8 cellular contexts compared by ENCODE assay signal in the genomic region with DNA sequence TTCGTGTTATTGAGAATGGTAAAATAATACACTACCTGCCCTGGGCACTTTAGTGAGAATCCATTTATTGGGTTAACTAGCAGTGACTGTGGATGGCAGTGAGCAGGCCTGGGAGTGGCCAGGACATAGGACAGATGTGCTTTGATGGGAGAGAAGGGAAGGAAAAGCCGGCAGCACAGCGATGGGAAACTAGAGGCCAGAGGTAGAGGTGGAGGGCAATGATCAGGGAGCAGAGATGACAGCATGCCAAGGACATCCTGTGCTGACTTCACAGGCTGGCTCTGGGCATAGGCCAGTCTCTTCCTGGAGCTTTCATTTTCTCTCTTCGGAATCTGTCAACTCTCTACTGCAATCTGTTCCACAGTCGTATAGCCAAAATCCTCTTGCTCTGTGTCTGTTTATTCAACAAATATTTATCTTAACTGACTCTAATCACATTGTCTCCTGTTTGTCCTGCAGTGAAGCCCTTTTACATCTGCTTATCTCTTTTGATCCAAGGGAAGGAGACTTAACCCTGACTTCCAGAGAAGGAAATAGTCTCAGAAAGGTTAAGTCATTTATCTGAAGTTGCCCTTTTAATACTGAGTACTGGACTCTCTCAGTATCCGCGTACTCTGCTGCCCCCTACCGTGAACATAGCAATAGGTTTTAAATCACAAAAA. TPM values are rescaled to one million over a fixed set of nuclear protein-coding genes. Genes with fewer than 3 reads are reported as not detected.
DNase-seq lines count a peak whose midpoint lies in the region; ATAC-seq, FAIRE-seq and TF ChIP-seq lines count a peak whose summit lies in the region.

No MANE protein-coding gene starts in this region.

- peak; percentile 51 for FAIRE-seq in GM19239 (lab: Jason Lieb, UNC)

- DNase-seq in GM19239 (ENCODE audit: insufficient read length, low spot score) (peak; percentile 40), NCI-H226 (peak; percentile 57), cerebellum (ENCODE audit: low spot score) (peak; percentile 82), kidney tubule cell (ENCODE audit: low spot score) (peak; percentile 86)
- DNase-seq in activated CD4-positive, alpha-beta T cell treated with anti-CD3 and anti-CD28 coated beads for 1 hour: peak; percentile 56
- peak; percentile 43 to 71 for DNase-seq in stimulated activated CD4-positive, alpha-beta T cell treated with anti-CD3 and anti-CD28 coated beads, Interleukin-15, amount 100 ng/mL, for 48 hours (ENCODE audit: low read depth in 2 of 2)

- peak overlapping the region; percentile 84 for H3K27ac ChIP-seq in 22Rv1

- ATAC-seq in GM18909 (IDR thresholded peaks at IDR 0.05; ENCODE audit: poor library complexity, unreplicated experiment): no peak

- peak; percentile 89 for TF ChIP-seq CTCF in 22Rv1 (IDR thresholded peaks at IDR 0.05)

RNA-seq across cellular contexts. Expression of a gene that starts 18.4 kb away (rescaled TPM):
- total RNA-seq in cerebellum: 50.1 TPM

RNA-seq across cellular contexts. Expression of a gene that starts 36.2 kb away (rescaled TPM):
- 13.1 TPM for total RNA-seq in cerebellum
